Comparison of ENCODE assay signal across 4 cellular contexts in genomic region chr1:207661420-207661819, GRCh38. TPM values are rescaled to one million over a fixed set of nuclear protein-coding genes. Genes with fewer than 3 reads are reported as not detected.
"Had no signal": no experiment of that assay in that cellular context is flagged by ENCODE, and none has a peak within 500 bp of the region (broad histone marks: within the 10 kb centered on the region; RNA-seq: fewer than 3 reads in every experiment).

No MANE protein-coding gene starts in this region.

RNA-seq across cellular contexts. Expression of gene CR1L, which starts 16.5 kb away (rescaled TPM):
- total RNA-seq: LHCN-M2, M059J, MCF 10A, NCI-H460 had no signal
